22 cellular contexts compared by ENCODE assay signal in genomic region chr12:90045559-90045958, GRCh38.
"Had no signal": no experiment of that assay in that cellular context is flagged by ENCODE, and none has a peak within 500 bp of the region (broad histone marks: within the 10 kb centered on the region; RNA-seq: fewer than 3 reads in every experiment).

No MANE protein-coding gene starts in this region.

- H3K27me3 ChIP-seq: esophagus squamous epithelium, hepatocyte, ovary, tibial artery, upper lobe of right lung, vagina had no signal

- H3K27ac Mint-ChIP-seq: dendritic cell treated with granulocyte-macrophage colony-stimulating factor and Interleukin-4, amounts not matched to agents 40 ng/mL and 50 ng/mL, for 4 days; natural killer cell; stimulated activated effector memory CD8-positive, alpha-beta T cell treated with anti-CD3 and anti-CD28 coated beads, Interleukin-12 subunit alpha, Interleukin-12 subunit beta, amount 100 ng/mL, for 72 hours; stimulated activated naive CD8-positive, alpha-beta T cell treated with anti-CD3 and anti-CD28 coated beads, Interleukin-15, Interleukin-2, amounts not matched to agents 100 ng/mL and 50 ng/mL, for 24 hours had no signal

- H2AFZ ChIP-seq: hepatocyte had no signal

- H3K4me1 ChIP-seq: esophagus squamous epithelium, tibial artery, upper lobe of right lung, vagina had no signal

- H3K4me3 Mint-ChIP-seq: dendritic cell treated with granulocyte-macrophage colony-stimulating factor and Interleukin-4, amounts not matched to agents 40 ng/mL and 50 ng/mL, for 4 days; natural killer cell; neural crest cell; stimulated activated effector memory CD8-positive, alpha-beta T cell treated with anti-CD3 and anti-CD28 coated beads, Interleukin-12 subunit alpha, Interleukin-12 subunit beta, amount 100 ng/mL, for 72 hours; stimulated activated naive CD8-positive, alpha-beta T cell treated with anti-CD3 and anti-CD28 coated beads, Interleukin-15, Interleukin-2, amounts not matched to agents 100 ng/mL and 50 ng/mL, for 24 hours had no signal

- FAIRE-seq: colon had no signal

- H3K4me2 ChIP-seq: hepatocyte had no signal

- H3K9me3 ChIP-seq: esophagus squamous epithelium, mucosa of descending colon, ovary, tibial artery, upper lobe of right lung, vagina had no signal

- H3K9me3 Mint-ChIP-seq: dendritic cell treated with granulocyte-macrophage colony-stimulating factor and Interleukin-4, amounts not matched to agents 40 ng/mL and 50 ng/mL, for 4 days; natural killer cell; stimulated activated effector memory CD8-positive, alpha-beta T cell treated with anti-CD3 and anti-CD28 coated beads, Interleukin-12 subunit alpha, Interleukin-12 subunit beta, amount 100 ng/mL, for 72 hours had no signal

- DNase-seq: esophagus squamous epithelium; foreskin melanocyte; head of caudate nucleus; left colon; left ventricle myocardium superior; mesendoderm; mucosa of descending colon; natural killer cell; ovary; right cardiac atrium; stimulated activated CD4-positive, alpha-beta T cell treated with anti-CD3 and anti-CD28 coated beads, Interleukin-4, amount 100 ng/mL, for 1 hour; stimulated activated CD8-positive, alpha-beta memory T cell treated with anti-CD3 and anti-CD28 coated beads, Interleukin-4, amount 100 ng/mL, for 48 hours; tibial artery; upper lobe of right lung had no signal

- ATAC-seq: left colon; left ventricle myocardium superior; mucosa of descending colon; natural killer cell; right cardiac atrium; stimulated activated effector memory CD8-positive, alpha-beta T cell treated with anti-CD3 and anti-CD28 coated beads, Interleukin-12 subunit alpha, Interleukin-12 subunit beta, amount 100 ng/mL, for 72 hours; upper lobe of right lung had no signal

- H3K4me3 ChIP-seq: esophagus squamous epithelium, hepatocyte, lung, mucosa of descending colon, ovary, tibial artery, upper lobe of right lung, vagina had no signal

- H3K27me3 Mint-ChIP-seq: stimulated activated naive CD8-positive, alpha-beta T cell treated with anti-CD3 and anti-CD28 coated beads, Interleukin-15, Interleukin-2, amounts not matched to agents 100 ng/mL and 50 ng/mL, for 24 hours had no signal

- H3K36me3 ChIP-seq: esophagus squamous epithelium, ovary, tibial artery, upper lobe of right lung, vagina had no signal

- H3K79me2 ChIP-seq: hepatocyte had no signal

- H3K27ac ChIP-seq: esophagus squamous epithelium, hepatocyte, ovary, tibial artery, upper lobe of right lung, vagina had no signal

- H3K36me3 Mint-ChIP-seq: natural killer cell had no signal

- H3K4me1 Mint-ChIP-seq: natural killer cell had no signal
